In genomic region chr12:7091171-7091570, GRCh38 we compare ENCODE assay signal across 14 cellular contexts. TPM values are rescaled to one million over a fixed set of nuclear protein-coding genes. Genes with fewer than 3 reads are reported as not detected.
A peak's percentile ranks its signal among the peaks of the same experiment; 100 is the strongest.
DNase-seq lines count a peak whose midpoint lies in the region; ATAC-seq, FAIRE-seq and TF ChIP-seq lines count a peak whose summit lies in the region.
"Had no signal": no experiment of that assay in that cellular context is flagged by ENCODE, and none has a peak within 500 bp of the region (broad histone marks: within the 10 kb centered on the region; RNA-seq: fewer than 3 reads in every experiment).

No MANE protein-coding gene starts in this region.

- no peak for DNase-seq in AG09309 (ENCODE audit: low read depth)
- DNase-seq in left lung, result no peak
- no peak for DNase-seq in skeletal muscle cell (ENCODE audit: low read depth)
- DNase-seq in activated CD4-positive, alpha-beta memory T cell treated with anti-CD3 and anti-CD28 coated beads for 36 hours, result no peak
- DNase-seq in pancreas, result no peak
- DNase-seq: activated CD4-positive, alpha-beta T cell treated with anti-CD3 and anti-CD28 coated beads, Interleukin-2, amount 10 ng/mL, durations not matched to agents 24 days and 14 days; NCI-H1930; nucleus accumbens; stimulated activated CD4-positive, alpha-beta T cell treated with anti-CD3 and anti-CD28 coated beads, Interleukin-4, amount 100 ng/mL, for 4 hours had no signal

- H3K36me3 ChIP-seq in left lung, result peaks cover 0 to 34% of the 10 kb centered on the region in 2 donors
- H3K36me3 ChIP-seq in pancreas, result no peaks in the 10 kb centered on the region
- H3K36me3 ChIP-seq: HAP-1 had no signal

- H3K4me3 Mint-ChIP-seq in activated T-helper 17 cell treated with anti-CD3 and anti-CD28 coated beads, Interleukin-2, amount 50 U/mL, for 72 hours, result peak overlapping the region; percentile 84
- no peak overlapping the region for H3K4me3 Mint-ChIP-seq in activated CD4-positive, alpha-beta memory T cell treated with anti-CD3 and anti-CD28 coated beads for 36 hours

- H3K27ac ChIP-seq in left lung (peak overlapping the region; percentile 47 to 77), pancreas (no peak overlapping the region)

- no peak for FAIRE-seq in pancreas (lab: Jason Lieb, UNC)

- H3K27ac Mint-ChIP-seq in activated T-helper 17 cell treated with anti-CD3 and anti-CD28 coated beads, Interleukin-2, amount 50 U/mL, for 72 hours, result no peak overlapping the region
- no peak overlapping the region for H3K27ac Mint-ChIP-seq in activated CD4-positive, alpha-beta memory T cell treated with anti-CD3 and anti-CD28 coated beads for 36 hours
- H3K27ac Mint-ChIP-seq: activated CD4-positive, alpha-beta T cell treated with anti-CD3 and anti-CD28 coated beads, Interleukin-2, amount 10 ng/mL, durations not matched to agents 24 days and 14 days had no signal

- ATAC-seq in activated T-helper 17 cell treated with anti-CD3 and anti-CD28 coated beads, Interleukin-2, amount 50 U/mL, for 72 hours (replicated peaks), result no peak
- ATAC-seq in left lung (no peak), HG03521 (IDR thresholded peaks at IDR 0.05; ENCODE audit: unreplicated experiment) (no peak), GM21360 (IDR thresholded peaks at IDR 0.05; ENCODE audit: unreplicated experiment) (no peak), pancreas (no peak)

- H3K4me1 Mint-ChIP-seq in activated T-helper 17 cell treated with anti-CD3 and anti-CD28 coated beads, Interleukin-2, amount 50 U/mL, for 72 hours, result no peaks in the 10 kb centered on the region
- H3K4me1 Mint-ChIP-seq in activated CD4-positive, alpha-beta memory T cell treated with anti-CD3 and anti-CD28 coated beads for 36 hours (ENCODE audit: low read depth), result peaks cover 7% of the 10 kb centered on the region

- TF ChIP-seq CTCF in AG09309 (IDR thresholded peaks at IDR 0.05; ENCODE audit: control insufficient read depth, insufficient read depth, low read depth, low read length, missing control alignments) (no peak), left lung (IDR thresholded peaks at IDR 0.05) (no peak), pancreas (IDR thresholded peaks at IDR 0.05) (no peak)

- H3K27me3 Mint-ChIP-seq in activated T-helper 17 cell treated with anti-CD3 and anti-CD28 coated beads, Interleukin-2, amount 50 U/mL, for 72 hours, result peaks cover 5% of the 10 kb centered on the region
- H3K27me3 Mint-ChIP-seq in activated CD4-positive, alpha-beta memory T cell treated with anti-CD3 and anti-CD28 coated beads for 36 hours, result no peaks in the 10 kb centered on the region
- H3K27me3 Mint-ChIP-seq: activated CD4-positive, alpha-beta T cell treated with anti-CD3 and anti-CD28 coated beads, Interleukin-2, amount 10 ng/mL, durations not matched to agents 24 days and 14 days had no signal

- POLR2A ChIA-PET in activated CD4-positive, alpha-beta memory T cell treated with anti-CD3 and anti-CD28 coated beads for 36 hours (lab: Charles Lee), result no interaction called here

- 71 to 79% methylated on average over 7 of the region's 7 CpGs for WGBS in pancreas, 2 donors

- H3K4me3 ChIP-seq in AG09309 (ENCODE audit: control insufficient read depth, low read depth, low read length), result peak overlapping the region; percentile 52
- H3K4me3 ChIP-seq in left lung, result peak overlapping the region; percentile 28 to 50
- H3K4me3 ChIP-seq in skeletal muscle cell (ENCODE audit: low read depth, low read length), result peak overlapping the region; percentile 56
- H3K4me3 ChIP-seq in pancreas, result peak overlapping the region in 1 of 4 donors; percentile 54

- no peaks in the 10 kb centered on the region for H3K36me3 Mint-ChIP-seq in activated T-helper 17 cell treated with anti-CD3 and anti-CD28 coated beads, Interleukin-2, amount 50 U/mL, for 72 hours (ENCODE audit: low read depth)
- H3K36me3 Mint-ChIP-seq in activated CD4-positive, alpha-beta memory T cell treated with anti-CD3 and anti-CD28 coated beads for 36 hours, result no peaks in the 10 kb centered on the region
- H3K36me3 Mint-ChIP-seq: activated naive CD4-positive, alpha-beta T cell treated with anti-CD3 and anti-CD28 coated beads, Interleukin-2, amount 50 U/mL, for 72 hours had no signal

- no peaks in the 10 kb centered on the region for H3K9me3 Mint-ChIP-seq in activated T-helper 17 cell treated with anti-CD3 and anti-CD28 coated beads, Interleukin-2, amount 50 U/mL, for 72 hours
- H3K9me3 Mint-ChIP-seq in activated CD4-positive, alpha-beta memory T cell treated with anti-CD3 and anti-CD28 coated beads for 36 hours, result no peaks in the 10 kb centered on the region
- H3K9me3 Mint-ChIP-seq: activated CD4-positive, alpha-beta T cell treated with anti-CD3 and anti-CD28 coated beads, Interleukin-2, amount 10 ng/mL, durations not matched to agents 24 days and 14 days; activated naive CD4-positive, alpha-beta T cell treated with anti-CD3 and anti-CD28 coated beads, Interleukin-2, amount 50 U/mL, for 72 hours had no signal

- H3K4me1 ChIP-seq in left lung, result peaks cover 0 to 20% of the 10 kb centered on the region in 2 donors
- peaks cover 0 to 7% (median 0%) of the 10 kb centered on the region in 3 donors for H3K4me1 ChIP-seq in pancreas

- intact Hi-C loops in left lung (cut with DNase I) (loop anchor here in 1 of 2 donors (10.0 kb wide), 1 partner anchor 166 kb away; the partner anchor contains the start of gene ATN1), pancreas (cut with DNase I) (loop anchor here in 1 of 3 donors (10.0 kb wide), 1 partner anchor 166 kb away; the partner anchor contains the start of gene ATN1)
- intact Hi-C loops in activated CD4-positive, alpha-beta memory T cell treated with anti-CD3 and anti-CD28 coated beads for 36 hours (cut with micrococcal nuclease), result loop anchor here (5.0 to 10.0 kb wide), 4 partner anchors 46 to 219 kb away; partner anchors contain the start of genes EMG1, PHB2 and SPSB2

- H3K9me3 ChIP-seq in left lung, result no peaks in the 10 kb centered on the region
- H3K9me3 ChIP-seq in pancreas, result no peaks in the 10 kb centered on the region
- H3K9me3 ChIP-seq: HAP-1 had no signal

- H3K27me3 ChIP-seq in left lung, result no peaks in the 10 kb centered on the region
- no peaks in the 10 kb centered on the region for H3K27me3 ChIP-seq in pancreas

- CTCF ChIA-PET in activated CD4-positive, alpha-beta memory T cell treated with anti-CD3 and anti-CD28 coated beads for 36 hours (lab: Charles Lee), result interaction anchor here (0.8 to 2.1 kb wide), 8 partner anchors 10 to 166 kb away, joined by 3 to 12 read pairs (median 4); partner anchors contain the start of genes C12orf57 and RNU7-1

RNA-seq across cellular contexts. Expression of gene C1R, which starts 1.1 kb away (rescaled TPM):
- total RNA-seq in activated T-helper 17 cell treated with anti-CD3 and anti-CD28 coated beads, Interleukin-2, amount 50 U/mL, for 72 hours, result 1 to 10 TPM; 3.2 to 3.3 TPM
- total RNA-seq in left lung (100 to 1,000 TPM; 403 to 693 TPM), pancreas (100 to 1,000 TPM in 2 of 6 donors, 10 to 100 TPM in 4; 20.2 to 212 (median 66.8) TPM)
- 1 to 10 TPM; 1.4 to 2.2 TPM for total RNA-seq in activated CD4-positive, alpha-beta memory T cell treated with anti-CD3 and anti-CD28 coated beads for 36 hours
- 10 to 100 TPM; 54.9 to 66.1 TPM for polyA plus RNA-seq in pancreas

RNA-seq across cellular contexts. Expression of gene C1RL, which starts 17.8 kb away (rescaled TPM):
- 10 to 100 TPM; 14.0 to 30.6 TPM for total RNA-seq in activated T-helper 17 cell treated with anti-CD3 and anti-CD28 coated beads, Interleukin-2, amount 50 U/mL, for 72 hours
- total RNA-seq in left lung (10 to 100 TPM; 65.9 to 72.7 TPM), pancreas (10 to 100 TPM; 36.8 to 57.7 (median 44.7) TPM)
- total RNA-seq in activated CD4-positive, alpha-beta memory T cell treated with anti-CD3 and anti-CD28 coated beads for 36 hours, result 10 to 100 TPM; 17.1 to 22.6 TPM
- 10 to 100 TPM; 36.5 to 60.5 TPM for polyA plus RNA-seq in pancreas

RNA-seq across cellular contexts. Expression of gene C1S, which starts 30.7 kb away (rescaled TPM):
- total RNA-seq in activated T-helper 17 cell treated with anti-CD3 and anti-CD28 coated beads, Interleukin-2, amount 50 U/mL, for 72 hours, result 10 to 100 TPM in 1 of 2 donors, 1 to 10 TPM in 1; 6.9 to 13.1 TPM
- total RNA-seq in left lung (100 to 1,000 TPM; 302 to 326 TPM), pancreas (100 to 1,000 TPM in 1 of 6 donors, 10 to 100 TPM in 5; 20.4 to 162 (median 58.8) TPM)
- 1 to 10 TPM; 1.7 to 2.0 TPM for total RNA-seq in activated CD4-positive, alpha-beta memory T cell treated with anti-CD3 and anti-CD28 coated beads for 36 hours
- polyA plus RNA-seq in pancreas, result 10 to 100 TPM; 36.5 to 47.2 TPM

RNA-seq across cellular contexts. Expression of gene RBP5, which starts 37.5 kb away (rescaled TPM):
- not detected for total RNA-seq in activated T-helper 17 cell treated with anti-CD3 and anti-CD28 coated beads, Interleukin-2, amount 50 U/mL, for 72 hours
- total RNA-seq in left lung, result 1 to 10 TPM; 1.2 to 2.3 TPM
- under 1 TPM in 1 of 2 experiments, not detected in 1; 0.21 TPM for total RNA-seq in activated CD4-positive, alpha-beta memory T cell treated with anti-CD3 and anti-CD28 coated beads for 36 hours
- total RNA-seq in pancreas, result 1 to 10 TPM in 5 of 6 donors, under 1 TPM in 1; 0.73 to 3.2 (median 2.2) TPM
- 1 to 10 TPM; 3.9 to 7.8 TPM for polyA plus RNA-seq in pancreas
- total RNA-seq: activated CD4-positive, alpha-beta T cell treated with anti-CD3 and anti-CD28 coated beads, Interleukin-2, amount 10 ng/mL, durations not matched to agents 24 days and 14 days; activated naive CD4-positive, alpha-beta T cell treated with anti-CD3 and anti-CD28 coated beads, Interleukin-2, amount 50 U/mL, for 72 hours had no signal

RNA-seq across cellular contexts. Expression of gene CLSTN3, which starts 39.0 kb away (rescaled TPM):
- 10 to 100 TPM; 51.8 to 61.9 TPM for total RNA-seq in activated T-helper 17 cell treated with anti-CD3 and anti-CD28 coated beads, Interleukin-2, amount 50 U/mL, for 72 hours
- 10 to 100 TPM; 30.3 to 45.8 TPM for total RNA-seq in left lung
- total RNA-seq in activated CD4-positive, alpha-beta memory T cell treated with anti-CD3 and anti-CD28 coated beads for 36 hours, result 10 to 100 TPM; 40.1 to 44.7 TPM
- 10 to 100 TPM in 5 of 6 donors, 1 to 10 TPM in 1; 7.8 to 26.2 (median 13.1) TPM for total RNA-seq in pancreas
- 10 to 100 TPM; 21.6 to 25.8 TPM for polyA plus RNA-seq in pancreas

Comparison
In these comparisons a context has a peak if more than half of its experiments do, and no peak if none do; other contexts are left out.
1. H3K27ac ChIP-seq: peak in left lung (2 of 2); none in pancreas (0 of 4).
2. RNA of gene C1R, which starts 1.1 kb away (total RNA-seq): 403 to 693 TPM in left lung and 20.2 to 212 TPM in pancreas; 3.2 to 3.3 TPM in activated T-helper 17 cell treated with anti-CD3 and anti-CD28 coated beads, Interleukin-2, amount 50 U/mL, for 72 hours and 1.4 to 2.2 TPM in activated CD4-positive, alpha-beta memory T cell treated with anti-CD3 and anti-CD28 coated beads for 36 hours; every median in the first group is over 4 times any median in the second.